Comparison of ENCODE assay signal across 25 cellular contexts in genomic region chr3:122919291-122919610, GRCh38.
"Had no signal": no experiment of that assay in that cellular context is flagged by ENCODE, and none has a peak within 500 bp of the region (broad histone marks: within the 10 kb centered on the region; RNA-seq: fewer than 3 reads in every experiment).

No MANE protein-coding gene starts in this region.

- H3K27me3 ChIP-seq: ovary, right atrium auricular region, right lobe of liver, testis had no signal

- DNase-seq: hippocampal formation; left colon; left lung; mesendoderm; naive B cell; natural killer cell; occipital lobe; ovary; right lobe of liver; stimulated activated CD4-positive, alpha-beta T cell treated with anti-CD3 and anti-CD28 coated beads, Interleukin-12 subunit alpha, Interleukin-12 subunit beta, amount 100 ng/mL, for 4 hours; stimulated activated CD4-positive, alpha-beta T cell treated with anti-CD3 and anti-CD28 coated beads, Interleukin-15, amount 100 ng/mL, for 24 hours; stimulated activated CD4-positive, alpha-beta T cell treated with anti-CD3 and anti-CD28 coated beads, Interleukin-2, amount 100 ng/mL, for 24 hours; stimulated activated CD4-positive, alpha-beta T cell treated with anti-CD3 and anti-CD28 coated beads, Interleukin-4, amount 100 ng/mL, for 1 hour; stimulated activated naive B cell treated with anti-CD40 and anti-IgM and Interleukin-4, amounts not matched to agents 10 μg/mL and 1 μg/mL and 100 μg/mL, for 72 hours; stimulated activated naive CD8-positive, alpha-beta T cell treated with anti-CD3 and anti-CD28 coated beads, Interleukin-15, Interleukin-2, amounts not matched to agents 100 U/mL and 50 U/mL, for 24 hours; stomach; testis; transverse colon; upper lobe of right lung had no signal

- H3K36me3 ChIP-seq: left lung, neural progenitor cell, neutrophil, ovary, right atrium auricular region, right lobe of liver, stomach, thyroid gland, transverse colon, upper lobe of right lung had no signal

- H3K4me2 ChIP-seq: neural progenitor cell, smooth muscle cell had no signal

- H3K4me1 ChIP-seq: right atrium auricular region, testis, upper lobe of right lung had no signal

- ATAC-seq: left colon; natural killer cell; right lobe of liver; stimulated activated naive B cell treated with anti-CD40 and anti-IgM and Interleukin-4, amounts not matched to agents 10 μg/mL and 1 μg/mL and 100 μg/mL, for 72 hours; stimulated activated naive CD8-positive, alpha-beta T cell treated with anti-CD3 and anti-CD28 coated beads, Interleukin-15, Interleukin-2, amounts not matched to agents 100 U/mL and 50 U/mL, for 24 hours; upper lobe of right lung had no signal

- H2AFZ ChIP-seq: neural progenitor cell had no signal

- H3K9me3 ChIP-seq: left lung, neutrophil, ovary, right atrium auricular region, right lobe of liver, stomach, testis, thyroid gland, transverse colon, upper lobe of right lung had no signal

- H3K27ac ChIP-seq: left lung, neural progenitor cell, neutrophil, ovary, right atrium auricular region, right lobe of liver, stomach, testis, thyroid gland, transverse colon, upper lobe of right lung had no signal

- H3K4me3 ChIP-seq: left lung, lung, neural progenitor cell, ovary, right atrium auricular region, right lobe of liver, smooth muscle cell, stomach, testis, thyroid gland, transverse colon, upper lobe of right lung had no signal
